ENCODE assay signal across 8 cellular contexts in genomic region chr9:130343445-130343918, GRCh38.
DNase-seq lines count a peak whose midpoint lies in the region; ATAC-seq and TF ChIP-seq lines count a peak whose summit lies in the region.

No MANE protein-coding gene starts in this region.

- TF ChIP-seq CTCF in GM12864 (IDR thresholded peaks at IDR 0.05; ENCODE audit: low read depth, low read length, missing control alignments): peak; percentile 74
- peak; percentile 91 for TF ChIP-seq CTCF in Panc1 (IDR thresholded peaks at IDR 0.05)
- TF ChIP-seq CTCF in cardiac fibroblast (IDR thresholded peaks at IDR 0.05; ENCODE audit: low read depth, low read length): peak; percentile 73
- peak; percentile 80 for TF ChIP-seq CTCF in neural crest cell (conservative IDR thresholded peaks at IDR 0.05)

- no peaks in the 10 kb centered on the region; the same call in 1 of the 2 replicates for H3K4me1 ChIP-seq in Panc1 (ENCODE audit: control insufficient read depth, insufficient read depth, low read length)

- H3K4me3 Mint-ChIP-seq in neural crest cell: no peak overlapping the region

- POLR2A ChIA-PET in Panc1 (lab: Charles Lee): no interaction called here

- H3K36me3 ChIP-seq in Panc1 (ENCODE audit: control insufficient read depth, insufficient read depth, low read length): no peaks in the 10 kb centered on the region

- CTCF ChIA-PET in Panc1 (lab: Charles Lee): no interaction called here

- H3K4me1 Mint-ChIP-seq in neural crest cell: no peaks in the 10 kb centered on the region

- ATAC-seq in Panc1 (no peak), HG03521 (IDR thresholded peaks at IDR 0.05; ENCODE audit: unreplicated experiment) (no peak)

- no peaks in the 10 kb centered on the region for H3K9me3 ChIP-seq in Panc1 (ENCODE audit: control insufficient read depth, insufficient read depth, low read depth, low read length)

- no peaks in the 10 kb centered on the region for H3K27me3 Mint-ChIP-seq in neural crest cell (ENCODE audit: low read depth)

- no peaks in the 10 kb centered on the region for H3K36me3 Mint-ChIP-seq in neural crest cell (ENCODE audit: low read depth)

- BruUV-seq in Panc1 (replicated peaks; lab: Mats Ljungman, UMichigan): no TSS peak

- intact Hi-C loops in Panc1 (cut with micrococcal nuclease; ENCODE audit: unreplicated experiment): loop anchor here (5.0 kb wide), 1 partner anchor 236 kb away; no protein-coding TSS in a partner anchor

- H3K4me3 ChIP-seq in GM12864 (ENCODE audit: low read depth, low read length) (no peak overlapping the region), Panc1 (ENCODE audit: low read depth in 2 of 2, low read length in 2 of 2) (no peak overlapping the region), cardiac fibroblast (replicated peaks in 1 of 2; ENCODE audit: low read depth in 2 of 2, low read length in 2 of 2) (no peak overlapping the region)

- no peak overlapping the region for H3K27ac Mint-ChIP-seq in neural crest cell (ENCODE audit: unreplicated experiment)

- H3K9me3 Mint-ChIP-seq in neural crest cell: no peaks in the 10 kb centered on the region

- no peaks in the 10 kb centered on the region for H3K27me3 ChIP-seq in Panc1 (ENCODE audit: control insufficient read depth, insufficient read depth, low read length)

- DNase-seq in GM12864 (ENCODE audit: low read depth) (no peak), Panc1 (ENCODE audit: low read depth, low spot score) (no peak), cardiac fibroblast (ENCODE audit: low read depth in 2 of 2) (no peak), neural crest cell (ENCODE audit: low read depth, low spot score) (peak; percentile 72), midbrain (lab: John Stamatoyannopoulos, UW) (no peak), RKO (ENCODE audit: low spot score) (no peak), A172 (ENCODE audit: low spot score) (no peak)

- in situ Hi-C loops in Panc1 (cut with HindIII; ENCODE audit: low pct_unique_long_range_greater_than_20kb, low sequenced_read_pairs): no loop called here

- H3K27ac ChIP-seq in Panc1 (ENCODE audit: low read length): no peak overlapping the region
